10 cellular contexts compared by ENCODE assay signal in the genomic region with DNA sequence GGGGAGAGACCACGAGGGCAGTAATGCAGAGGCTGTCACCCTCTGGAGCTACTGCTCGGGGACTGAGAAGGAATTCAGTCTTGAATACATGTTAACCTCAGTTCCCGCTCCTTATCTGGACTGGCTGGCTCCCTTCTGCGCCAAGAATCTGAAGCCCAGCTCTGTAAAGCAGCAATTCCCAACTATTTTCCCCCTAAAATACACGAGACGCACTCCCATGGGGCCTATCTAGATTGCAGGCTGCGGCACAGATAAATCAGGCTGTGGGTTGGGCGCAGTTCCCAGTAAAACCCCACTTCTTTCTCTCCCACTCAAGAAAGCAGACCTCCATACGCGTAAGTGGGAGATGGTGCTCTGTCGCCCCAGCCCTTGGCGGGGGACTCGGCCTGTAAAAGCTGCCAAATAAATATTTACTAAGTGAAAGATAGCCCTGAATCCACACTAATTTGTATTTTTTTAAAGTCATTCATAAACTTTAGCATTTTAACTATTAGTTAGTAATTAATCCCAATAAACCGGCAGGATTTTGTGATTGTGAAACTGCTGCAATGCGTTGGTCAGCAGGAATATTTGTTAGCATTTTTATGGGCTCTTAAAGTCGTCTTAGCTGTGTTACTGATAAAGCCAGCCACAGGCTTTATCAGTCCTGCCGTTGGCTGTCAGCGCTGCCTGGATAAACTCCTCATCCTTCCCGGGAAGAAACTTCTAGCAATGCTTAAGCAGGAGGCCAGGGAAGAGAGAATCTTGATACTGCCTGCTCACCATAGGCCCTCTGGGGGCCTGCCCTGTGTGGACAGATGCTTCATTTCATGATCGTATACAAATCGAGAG. TPM values are rescaled to one million over a fixed set of nuclear protein-coding genes. Genes with fewer than 3 reads are reported as not detected.
A peak's percentile ranks its signal among the peaks of the same experiment; 100 is the strongest.
DNase-seq lines count a peak whose midpoint lies in the region; ATAC-seq and TF ChIP-seq lines count a peak whose summit lies in the region.
"Had no signal": no experiment of that assay in that cellular context is flagged by ENCODE, and none has a peak within 500 bp of the region (broad histone marks: within the 10 kb centered on the region; RNA-seq: fewer than 3 reads in every experiment).

No MANE protein-coding gene starts in this region.

- in situ Hi-C loops in mammary epithelial cell (cut with MboI; ENCODE audit: low sequenced_read_pairs in 2 of 2): loop anchor here (10.0 to 25.0 kb wide), 3 partner anchors 452 to 1014 kb away; no protein-coding TSS in a partner anchor

- POLR2A ChIA-PET in naive thymus-derived CD8-positive, alpha-beta T cell (lab: Charles Lee): no interaction called here

- H3K36me3 Mint-ChIP-seq in naive thymus-derived CD8-positive, alpha-beta T cell: peaks cover 0 to 11% (median 0%) of the 10 kb centered on the region in 3 donors

- dilution Hi-C loops in mammary epithelial cell (cut with HindIII; ENCODE audit: low sequenced_read_pairs): no loop called here

- H4K20me1 ChIP-seq in mammary epithelial cell (ENCODE audit: insufficient read depth, low read length): no peaks in the 10 kb centered on the region

- peak; percentile 65 for ATAC-seq in aorta (ENCODE audit: low FRiP score)
- ATAC-seq in naive thymus-derived CD8-positive, alpha-beta T cell: no peak
- ATAC-seq: gastrocnemius medialis had no signal

- CTCF ChIA-PET in mammary epithelial cell (lab: Charles Lee; ENCODE audit: low non-redundant PET): no interaction called here

- TF ChIP-seq POLR2A in breast epithelium (IDR thresholded peaks at IDR 0.05) (no peak), esophagus muscularis mucosa (IDR thresholded peaks at IDR 0.05; ENCODE audit: low read depth) (no peak)

- H3K9ac ChIP-seq in mammary epithelial cell (ENCODE audit: insufficient read depth, low read length) (no peak overlapping the region), mucosa of stomach (ENCODE audit: low read length) (peak overlapping the region; percentile 13)

- no peaks in the 10 kb centered on the region for H3K9me3 ChIP-seq in breast epithelium
- no peaks in the 10 kb centered on the region for H3K9me3 ChIP-seq in mammary epithelial cell (replicated peaks; ENCODE audit: insufficient read depth, low read length)
- H3K9me3 ChIP-seq in esophagus muscularis mucosa: no peaks in the 10 kb centered on the region
- H3K9me3 ChIP-seq in mucosa of stomach (ENCODE audit: control insufficient read depth, low read length): no peaks in the 10 kb centered on the region
- no peaks in the 10 kb centered on the region for H3K9me3 ChIP-seq in aorta (ENCODE audit: control insufficient read depth, low read length)
- H3K9me3 ChIP-seq: gastrocnemius medialis, MG63 had no signal

- H3K27me3 ChIP-seq in breast epithelium: no peaks in the 10 kb centered on the region
- no peaks in the 10 kb centered on the region for H3K27me3 ChIP-seq in mammary epithelial cell (ENCODE audit: insufficient read depth, low read length)
- no peaks in the 10 kb centered on the region for H3K27me3 ChIP-seq in esophagus muscularis mucosa
- H3K27me3 ChIP-seq in mucosa of stomach (ENCODE audit: control insufficient read depth, insufficient read depth, low read length): no peaks in the 10 kb centered on the region
- no peaks in the 10 kb centered on the region for H3K27me3 ChIP-seq in aorta (ENCODE audit: control insufficient read depth in 1 of 2, insufficient read depth in 2 of 2, low read length in 1 of 2)
- no peaks in the 10 kb centered on the region for H3K27me3 ChIP-seq in dorsolateral prefrontal cortex
- H3K27me3 ChIP-seq: gastrocnemius medialis, MG63 had no signal

- H3K27ac ChIP-seq in breast epithelium: peak overlapping the region; percentile 72 to 76
- no peak overlapping the region for H3K27ac ChIP-seq in mammary epithelial cell (ENCODE audit: insufficient read depth, low read depth, low read length)
- H3K27ac ChIP-seq in esophagus muscularis mucosa (replicated peaks in 1 of 4): peak overlapping the region; percentile 48 to 75 (median 65)
- no peak overlapping the region for H3K27ac ChIP-seq in aorta (ENCODE audit: low read depth in 1 of 2, low read length in 2 of 2)
- H3K27ac ChIP-seq in dorsolateral prefrontal cortex: peak overlapping the region in 4 of 59 donors; percentile 10 to 29 (median 20)
- H3K27ac ChIP-seq: gastrocnemius medialis had no signal

- no peak overlapping the region for H3K4me2 ChIP-seq in mammary epithelial cell (ENCODE audit: insufficient read depth, low read depth, low read length)

- no peaks in the 10 kb centered on the region for H3K27me3 Mint-ChIP-seq in naive thymus-derived CD8-positive, alpha-beta T cell

- TF ChIP-seq EP300 in esophagus muscularis mucosa (IDR thresholded peaks at IDR 0.05): no peak

- TF ChIP-seq CTCF in breast epithelium (IDR thresholded peaks at IDR 0.05) (no peak), mammary epithelial cell (conservative IDR thresholded peaks at IDR 0.05 in 1 of 2, IDR thresholded peaks at IDR 0.05 in 1 of 2; ENCODE audit: extremely low read depth in 1 of 2, insufficient read depth in 1 of 2, low read depth in 1 of 2, low read length in 2 of 2) (no peak), esophagus muscularis mucosa (IDR thresholded peaks at IDR 0.05) (no peak), dorsolateral prefrontal cortex (IDR thresholded peaks at IDR 0.05 in 54 of 56, conservative IDR thresholded peaks at IDR 0.05 in 2 of 56; ENCODE audit: low read depth in 1 of 56, partially characterized antibody in 56 of 56) (no peak)

- H3K4me3 ChIP-seq in breast epithelium: peak overlapping the region; percentile 24 to 48 (median 26)
- no peak overlapping the region for H3K4me3 ChIP-seq in mammary epithelial cell (replicated peaks in 1 of 3; ENCODE audit: insufficient read depth in 1 of 3, low read depth in 2 of 3, low read length in 3 of 3)
- H3K4me3 ChIP-seq in esophagus muscularis mucosa: peak overlapping the region; percentile 4 to 36 (median 30)
- no peak overlapping the region for H3K4me3 ChIP-seq in mucosa of stomach (ENCODE audit: low read length)
- peak overlapping the region; percentile 18 to 43 for H3K4me3 ChIP-seq in aorta (ENCODE audit: low read length in 2 of 2)
- peak overlapping the region in 2 of 59 donors; percentile 1 to 12 for H3K4me3 ChIP-seq in dorsolateral prefrontal cortex
- H3K4me3 ChIP-seq: gastrocnemius medialis, MG63 had no signal

- no peaks in the 10 kb centered on the region for H3K4me1 ChIP-seq in breast epithelium
- H3K4me1 ChIP-seq in mammary epithelial cell (ENCODE audit: insufficient read depth, low read length): peaks cover 3% of the 10 kb centered on the region
- H3K4me1 ChIP-seq in esophagus muscularis mucosa: peaks cover 14 to 41% (median 38%) of the 10 kb centered on the region in 4 donors
- H3K4me1 ChIP-seq in mucosa of stomach (ENCODE audit: control insufficient read depth, insufficient read depth, low read length): peaks cover 25% of the 10 kb centered on the region
- H3K4me1 ChIP-seq in aorta (ENCODE audit: control insufficient read depth in 1 of 2, insufficient read depth in 2 of 2, low read length in 2 of 2): peaks cover 0 to 3% of the 10 kb centered on the region in 2 donors

- 98% methylated on average over 21 of the region's 21 CpGs for WGBS in mammary epithelial cell (ENCODE audit: low coverage, missing lambda C conversion rate)
- 44% methylated on average over 19 of the region's 21 CpGs for WGBS in esophagus muscularis mucosa
- WGBS in aorta, 2 donors: 17 to 22% methylated on average over 21 of the region's 21 CpGs

- intact Hi-C loops in breast epithelium (cut with DNase I; ENCODE audit: low total_unique reads) (loop anchor here (10.0 kb wide), 1 partner anchor 452 kb away; no protein-coding TSS in a partner anchor), mammary epithelial cell (cut with micrococcal nuclease) (no loop called here), esophagus muscularis mucosa (cut with DNase I) (no loop called here), aorta (cut with DNase I) (no loop called here), dorsolateral prefrontal cortex (cut with DNase I) (no loop called here)

- no peak overlapping the region for H2AFZ ChIP-seq in mammary epithelial cell (ENCODE audit: low read depth, low read length)

- no peak overlapping the region for H3K4me3 Mint-ChIP-seq in naive thymus-derived CD8-positive, alpha-beta T cell

- H3K79me2 ChIP-seq in mammary epithelial cell (ENCODE audit: insufficient read depth, low read length): peaks cover 2% of the 10 kb centered on the region

- DNase-seq in breast epithelium (ENCODE audit: low spot score in 2 of 2) (no peak), mammary epithelial cell (no peak), esophagus muscularis mucosa (ENCODE audit: extremely low spot score) (no peak), aorta (peak in 1 of 2 donors; percentile 61), dorsolateral prefrontal cortex (no peak), NCI-H1105 treated with DMSO at 0.1 percent for 48 hours (lab: John Stamatoyannopoulos, UW) (no peak)
- no peak for DNase-seq in naive thymus-derived CD8-positive, alpha-beta T cell
- DNase-seq: gastrocnemius medialis, MG63 had no signal

- peaks cover 0 to 9% (median 2%) of the 10 kb centered on the region in 4 donors for H3K4me1 Mint-ChIP-seq in naive thymus-derived CD8-positive, alpha-beta T cell

- H3K27ac Mint-ChIP-seq in naive thymus-derived CD8-positive, alpha-beta T cell: peak overlapping the region in 1 of 10 donors; percentile 22

- H3K9me3 Mint-ChIP-seq in naive thymus-derived CD8-positive, alpha-beta T cell: no peaks in the 10 kb centered on the region

- BruUV-seq in mammary epithelial cell (replicated peaks; lab: Mats Ljungman, UMichigan): no TSS peak

- H3K36me3 ChIP-seq in breast epithelium (no peaks in the 10 kb centered on the region), mammary epithelial cell (ENCODE audit: insufficient read depth, low read length) (no peaks in the 10 kb centered on the region), esophagus muscularis mucosa (no peaks in the 10 kb centered on the region), mucosa of stomach (ENCODE audit: control insufficient read depth, insufficient read depth, low read length) (no peaks in the 10 kb centered on the region), aorta (ENCODE audit: control insufficient read depth in 1 of 2, insufficient read depth in 2 of 2, low read length in 1 of 2) (no peaks in the 10 kb centered on the region)
- H3K36me3 ChIP-seq: gastrocnemius medialis had no signal

RNA-seq across cellular contexts. Expression of a gene that starts 17.8 kb away (rescaled TPM):
- total RNA-seq in breast epithelium (10 to 100 TPM in 1 of 3 donors, 1 to 10 TPM in 2; 8.2 to 12.9 (median 8.5) TPM), mammary epithelial cell (10 to 100 TPM in 1 of 2 donors, 1 to 10 TPM in 1; 8.8 to 10.0 TPM), esophagus muscularis mucosa (10 to 100 TPM; 12.0 to 22.6 (median 16.0) TPM), aorta (10 to 100 TPM in 1 of 2 donors, 1 to 10 TPM in 1; 8.0 to 13.2 TPM), dorsolateral prefrontal cortex (10 to 100 TPM; 26.6 to 73.6 (median 35.7) TPM)
- polyA plus RNA-seq in mammary epithelial cell (6.6 TPM), aorta (1 to 10 TPM; 2.8 to 7.1 TPM)
- 1.4 TPM for polyA minus RNA-seq in mammary epithelial cell
- 10 to 100 TPM; 36.5 to 38.8 TPM for total RNA-seq in naive thymus-derived CD8-positive, alpha-beta T cell
- polyA plus RNA-seq in naive thymus-derived CD8-positive, alpha-beta T cell: 10 to 100 TPM; 12.1 to 24.5 (median 16.6) TPM

RNA-seq across cellular contexts. Expression of a gene that starts 52.4 kb away (rescaled TPM):
- total RNA-seq in breast epithelium (10 to 100 TPM in 1 of 3 donors, 1 to 10 TPM in 2; 3.9 to 11.9 (median 4.0) TPM), mammary epithelial cell (10 to 100 TPM in 1 of 2 donors, 1 to 10 TPM in 1; 4.3 to 51.0 TPM), esophagus muscularis mucosa (100 to 1,000 TPM in 1 of 4 donors, 10 to 100 TPM in 3; 33.5 to 112 (median 53.5) TPM), aorta (10 to 100 TPM in 1 of 2 donors, 1 to 10 TPM in 1; 4.2 to 11.2 TPM), dorsolateral prefrontal cortex (1 to 10 TPM; 2.2 to 9.3 (median 5.1) TPM)
- polyA plus RNA-seq in mammary epithelial cell (10.4 TPM), aorta (1 to 10 TPM in 1 of 2 donors, under 1 TPM in 1; 0.88 to 1.3 TPM)
- polyA minus RNA-seq in mammary epithelial cell: 1.0 TPM
- total RNA-seq in naive thymus-derived CD8-positive, alpha-beta T cell: not detected
- not detected for polyA plus RNA-seq in naive thymus-derived CD8-positive, alpha-beta T cell

Comparison
In these comparisons a context has a peak if more than half of its experiments do, and no peak if none do; other contexts are left out.
1. H3K27ac ChIP-seq: peak in breast epithelium (2 of 2) and esophagus muscularis mucosa (4 of 4); none in mammary epithelial cell (single experiment) and aorta (0 of 2).
2. H3K4me3 ChIP-seq: peak in breast epithelium (3 of 3), esophagus muscularis mucosa (4 of 4) and aorta (2 of 2); none in mammary epithelial cell (0 of 3) and mucosa of stomach (single experiment).